In the genomic region with DNA sequence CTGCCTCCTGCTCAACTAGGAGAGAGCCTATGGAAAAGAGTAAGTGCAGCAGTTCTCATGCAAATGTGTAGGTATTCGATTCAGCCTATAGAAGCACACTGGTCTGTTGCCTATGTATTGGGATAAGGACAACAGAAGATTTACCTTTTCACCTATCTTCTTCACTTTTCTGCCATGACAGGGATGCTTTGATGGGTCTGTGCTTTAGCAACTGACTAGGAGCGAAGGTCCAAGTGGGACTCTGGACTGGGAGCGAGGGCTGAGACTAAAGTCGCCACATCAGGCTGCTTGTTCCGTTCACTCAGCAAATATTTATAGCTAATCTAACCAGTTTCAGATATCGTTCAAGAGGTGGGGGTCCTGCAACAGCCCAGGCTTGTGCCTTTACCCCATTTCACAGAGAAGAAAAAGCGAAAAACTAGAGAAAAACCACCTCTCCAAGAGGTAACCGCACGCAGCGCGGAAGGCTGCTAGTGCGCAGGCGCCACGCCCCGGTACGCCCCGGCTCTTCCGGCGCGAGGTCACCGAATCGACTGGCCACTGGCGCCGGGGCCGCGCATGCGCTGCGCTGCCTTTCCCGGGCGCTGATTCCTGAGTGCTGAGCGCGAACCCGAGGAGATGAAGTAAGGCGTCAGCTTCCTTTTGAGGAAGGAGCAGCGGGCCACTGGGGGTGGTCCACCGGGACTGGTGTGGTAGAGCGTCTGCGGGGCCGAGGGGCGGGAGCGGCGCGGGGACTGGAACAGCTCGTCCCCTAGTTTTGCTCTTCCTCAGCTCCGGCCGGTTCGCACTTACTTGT, we compare ENCODE assay signal across 8 cellular contexts. TPM values are rescaled to one million over a fixed set of nuclear protein-coding genes. Genes with fewer than 3 reads are reported as not detected.
A peak's percentile ranks its signal among the peaks of the same experiment; 100 is the strongest.
DNase-seq lines count a peak whose midpoint lies in the region; TF ChIP-seq lines count a peak whose summit lies in the region.

A gene with protein sequence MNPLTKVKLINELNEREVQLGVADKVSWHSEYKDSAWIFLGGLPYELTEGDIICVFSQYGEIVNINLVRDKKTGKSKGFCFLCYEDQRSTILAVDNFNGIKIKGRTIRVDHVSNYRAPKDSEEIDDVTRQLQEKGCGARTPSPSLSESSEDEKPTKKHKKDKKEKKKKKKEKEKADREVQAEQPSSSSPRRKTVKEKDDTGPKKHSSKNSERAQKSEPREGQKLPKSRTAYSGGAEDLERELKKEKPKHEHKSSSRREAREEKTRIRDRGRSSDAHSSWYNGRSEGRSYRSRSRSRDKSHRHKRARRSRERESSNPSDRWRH (plus strand): TSS at position 573 of the 796 bp plus-strand sequence. CDS start 46 bp downstream, at position 619.

- H2BK20ac ChIP-seq in H9 (ENCODE audit: low read depth, low read length, poor library complexity, severe bottlenecking) = no peak within 1 kb of the TSS

- H3K9me3 ChIP-seq in H9 (ENCODE audit: control insufficient read depth, low read depth, low read length) = peaks cover 17% of the 10 kb centered on the region
- no peaks in the 10 kb centered on the region for H3K9me3 ChIP-seq in neuronal stem cell (replicated peaks in 1 of 2; ENCODE audit: control insufficient read depth in 2 of 2, insufficient read depth in 1 of 2, low read depth in 1 of 2, low read length in 2 of 2)

- no peak within 1 kb of the TSS for H2BK120ac ChIP-seq in H9 (ENCODE audit: low read depth, low read length, poor library complexity, severe bottlenecking)
- no peak within 1 kb of the TSS for H2BK120ac ChIP-seq in neuronal stem cell (ENCODE audit: low read depth, low read length)

- no CpG with 5 or more reads among the region's 47 CpGs for WGBS in H9 (ENCODE audit: extremely low coverage, insufficient read length, low lambda C conversion rate)
- no CpG with 5 or more reads among the region's 47 CpGs for WGBS in neuronal stem cell (ENCODE audit: extremely low coverage in 2 of 2, insufficient read length in 2 of 2, insufficient replicate concordance in 1 of 2), 2 donors

- H3K4me1 ChIP-seq in H9 (ENCODE audit: insufficient read depth, low read length) (no peaks in the 10 kb centered on the region), neuronal stem cell (ENCODE audit: control insufficient read depth in 2 of 2, insufficient read depth in 1 of 2, low read depth in 1 of 2, low read length in 2 of 2) (peaks cover 2 to 4% of the 10 kb centered on the region in 2 donors)

- H4K20me1 ChIP-seq in H9 (ENCODE audit: control insufficient read depth, insufficient read depth, insufficient read length) = no peaks in the 10 kb centered on the region

- H2AK5ac ChIP-seq in H9 (ENCODE audit: insufficient read length, low read length) = no peak within 1 kb of the TSS
- H2AK5ac ChIP-seq in neuronal stem cell (ENCODE audit: low read depth, low read length) = no peak within 1 kb of the TSS

- peaks cover 0 to 43% of the 10 kb centered on the region in 2 experiments; a peak in 2 of 5 replicates for H3K9me3 Mint-ChIP-seq in H9

- H2AFZ ChIP-seq in H9 (ENCODE audit: low read length) (peak within 1 kb of the TSS; percentile 75), neuronal stem cell (ENCODE audit: low read length) (peak within 1 kb of the TSS; percentile 84)

- peak within 1 kb of the TSS; percentile 76 to 87 for H3K4me3 ChIP-seq in neuronal stem cell (ENCODE audit: low read length in 2 of 2)

- no peak within 1 kb of the TSS for H2BK5ac ChIP-seq in H9 (ENCODE audit: insufficient read length, low read length)
- H2BK5ac ChIP-seq in neuronal stem cell (ENCODE audit: low read length) = no peak within 1 kb of the TSS

- H4K8ac ChIP-seq in H9 (replicated peaks; ENCODE audit: insufficient read length, low read depth, low read length) = no peak within 1 kb of the TSS
- no peak within 1 kb of the TSS for H4K8ac ChIP-seq in neuronal stem cell (ENCODE audit: low read depth, low read length)

- H3K27ac ChIP-seq in H9 (ENCODE audit: insufficient read length, low read depth, low read length) (no peak within 1 kb of the TSS), neuronal stem cell (replicated peaks; ENCODE audit: low read length) (no peak within 1 kb of the TSS)

- no peak within 1 kb of the TSS for H3T11ph ChIP-seq in H9 (ENCODE audit: low read length)

- peaks cover 4% of the 10 kb centered on the region for H3K23me2 ChIP-seq in H9 (ENCODE audit: insufficient read length, low read depth, low read length, poor library complexity, severe bottlenecking)

- H3K27me3 Mint-ChIP-seq in H9 (ENCODE audit: low read depth) = peaks cover 26% of the 10 kb centered on the region

- H3K23ac ChIP-seq in H9 (ENCODE audit: insufficient read length, low read depth, low read length) (no peak within 1 kb of the TSS), neuronal stem cell (ENCODE audit: low read depth, low read length, poor library complexity) (no peak within 1 kb of the TSS)

- in situ Hi-C loops in SK-MEL-5 (cut with HindIII; ENCODE audit: low pct_unique_long_range_greater_than_20kb, low sequenced_read_pairs) = no loop called here

- H3K79me2 ChIP-seq in H9 (ENCODE audit: insufficient read depth, low read length) = no peaks in the 10 kb centered on the region

- H3K56ac ChIP-seq in H9 (ENCODE audit: insufficient read length, low read depth, low read length) = no peak within 1 kb of the TSS

- H3K14ac ChIP-seq in H9 (ENCODE audit: insufficient read depth, low read length) = peak within 1 kb of the TSS; percentile 67; the same call in 1 of the 2 replicates
- H3K14ac ChIP-seq in neuronal stem cell (ENCODE audit: low read length) = no peak within 1 kb of the TSS

- H3K4me2 ChIP-seq in H9 (ENCODE audit: insufficient read depth, insufficient read length, low read length) = peak within 1 kb of the TSS; percentile 87
- peak within 1 kb of the TSS; percentile 62 for H3K4me2 ChIP-seq in neuronal stem cell (ENCODE audit: insufficient read depth, low read length, poor library complexity, severe bottlenecking)

- H4K5ac ChIP-seq in H9 (ENCODE audit: insufficient read length, low read depth, low read length) = no peak within 1 kb of the TSS

- H3K27me3 ChIP-seq in H9 (ENCODE audit: insufficient read depth, low read length) (no peaks in the 10 kb centered on the region), neuronal stem cell (ENCODE audit: control insufficient read depth in 3 of 3, insufficient read depth in 3 of 3, low read depth in 1 of 3, low read length in 3 of 3) (peaks cover 0 to 3% (median 0%) of the 10 kb centered on the region in 3 experiments)

- H3K4ac ChIP-seq in H9 (ENCODE audit: low read depth, low read length) (no peak within 1 kb of the TSS), neuronal stem cell (ENCODE audit: low read length) (no peak within 1 kb of the TSS)

- no peak for TF ChIP-seq CTCF in H9 (conservative IDR thresholded peaks at IDR 0.05)

- H3K36me3 ChIP-seq in neuronal stem cell (replicated peaks in 1 of 2; ENCODE audit: control insufficient read depth in 2 of 2, insufficient read depth in 2 of 2, low read length in 2 of 2) = peaks cover 2 to 18% of the 10 kb centered on the region in 2 donors

- H2BK12ac ChIP-seq in H9 (ENCODE audit: insufficient read length, low read depth, low read length) (peak within 1 kb of the TSS; percentile 89), neuronal stem cell (ENCODE audit: low read length) (no peak within 1 kb of the TSS)

- H3K79me1 ChIP-seq in H9 (ENCODE audit: insufficient read depth, low read depth, low read length, poor library complexity, severe bottlenecking) = no peaks in the 10 kb centered on the region
- peaks cover 2% of the 10 kb centered on the region for H3K79me1 ChIP-seq in neuronal stem cell (ENCODE audit: low read depth, low read length)

- H3K18ac ChIP-seq in H9 (ENCODE audit: insufficient read length, low read depth, low read length) (peak within 1 kb of the TSS; percentile 37), neuronal stem cell (ENCODE audit: low read length) (peak within 1 kb of the TSS; percentile 64)

- peak within 1 kb of the TSS; percentile 89 for H3K9ac ChIP-seq in H9 (ENCODE audit: extremely low read depth, insufficient read length, low read length)
- H3K9ac ChIP-seq in neuronal stem cell (ENCODE audit: low read depth, low read length, poor library complexity) = peak within 1 kb of the TSS; percentile 44

- DNase-seq in GDM1 (lab: John Stamatoyannopoulos, UW) = peak; percentile 67
- peak; percentile 75 for DNase-seq in H9
- DNase-seq in M059J (ENCODE audit: low read depth) = peak; percentile 85
- DNase-seq in SK-MEL-5 (ENCODE audit: low read depth, low spot score) = peak; percentile 69
- DNase-seq in activated naive CD4-positive, alpha-beta T cell treated with Interleukin-2 at 50 U/mL for 16 hours = peak; percentile 67
- peak; percentile 51 for DNase-seq in foreskin melanocyte
- DNase-seq in neuronal stem cell (ENCODE audit: low spot score) = peak; percentile 74
- DNase-seq in superior temporal gyrus (ENCODE audit: extremely low spot score) = peak; percentile 80

- H3K4me1 Mint-ChIP-seq in H9 = no peaks in the 10 kb centered on the region

- peak within 1 kb of the TSS; percentile 88 to 95 (median 95) for H3K27ac Mint-ChIP-seq in H9

- H3K36me3 Mint-ChIP-seq in H9 (ENCODE audit: insufficient read depth in 1 of 3, low read depth in 3 of 3) = peaks cover 2 to 27% (median 15%) of the 10 kb centered on the region in 3 experiments; a peak in 6 of 7 replicates

- H2BK15ac ChIP-seq in H9 (ENCODE audit: low read depth, low read length) = no peak within 1 kb of the TSS
- H2BK15ac ChIP-seq in neuronal stem cell (ENCODE audit: low read length) = no peak within 1 kb of the TSS

- H4K91ac ChIP-seq in H9 (ENCODE audit: insufficient read length, low read depth, low read length) = no peak within 1 kb of the TSS
- no peak within 1 kb of the TSS for H4K91ac ChIP-seq in neuronal stem cell (ENCODE audit: low read depth, low read length, poor library complexity)

- H3K4me3 Mint-ChIP-seq in H9 = peak within 1 kb of the TSS; percentile 76 to 86

RNA-seq across cellular contexts. Expression of the gene that starts here (rescaled TPM):
- total RNA-seq in H9 (2021) = 19.5 and 22.1 TPM in 2 replicates
- 48.7 and 54.3 TPM in 2 replicates for total RNA-seq in M059J (2014; rRNA removed; shearing (Covaris generic))
- 39.0 and 40.1 TPM in 2 replicates for total RNA-seq in SK-MEL-5 (2014; rRNA removed; shearing (Covaris generic))
- polyA plus RNA-seq in SK-MEL-5 (2015; cell fraction: cytosol; rRNA removed) = 19.5 and 25.1 TPM in 2 replicates
- 17.9 and 29.6 TPM in 2 replicates for polyA plus RNA-seq in SK-MEL-5 (2015; cell fraction: nucleus; rRNA removed)
- polyA plus RNA-seq in neuronal stem cell (2013, experiment 1 of 2) = 55.2 TPM
- polyA plus RNA-seq in neuronal stem cell (2013, experiment 2 of 2) = 50.8 TPM
